ENCODE assay signal across 20 cellular contexts in genomic region chr11:57180141-57180561, GRCh38. TPM values are rescaled to one million over a fixed set of nuclear protein-coding genes. Genes with fewer than 3 reads are reported as not detected.
DNase-seq lines count a peak whose midpoint lies in the region; ATAC-seq and TF ChIP-seq lines count a peak whose summit lies in the region.
"Had no signal": no experiment of that assay in that cellular context is flagged by ENCODE, and none has a peak within 500 bp of the region (broad histone marks: within the 10 kb centered on the region; RNA-seq: fewer than 3 reads in every experiment).

No MANE protein-coding gene starts in this region.

- H3K27ac ChIP-seq in H9 (ENCODE audit: insufficient read length, low read depth, low read length) (no peak overlapping the region), iPS DF 6.9 (ENCODE audit: low read length) (no peak overlapping the region), PC-9 (no peak overlapping the region)

- H4K5ac ChIP-seq in H9 (ENCODE audit: insufficient read length, low read depth, low read length), result no peak overlapping the region

- H3K9me2 ChIP-seq in PC-9 (ENCODE audit: insufficient read depth), result no peaks in the 10 kb centered on the region

- DNase-seq in H9 (peak; percentile 62), NCI-H82 (lab: John Stamatoyannopoulos, UW) (peak; percentile 80), iPS DF 6.9 (ENCODE audit: low read depth, low spot score) (no peak), omental fat pad (ENCODE audit: low spot score) (no peak), PC-9 (no peak), NCI-H1048 (lab: John Stamatoyannopoulos, UW) (no peak), GM10266 (ENCODE audit: extremely low spot score) (no peak)
- DNase-seq: activated CD4-positive, alpha-beta T cell treated with anti-CD3 and anti-CD28 coated beads, Interleukin-2, amount 10 ng/mL, durations not matched to agents 24 days and 14 days; activated T-cell treated with anti-CD3 and anti-CD28 coated beads, Interleukin-2, amount 50 U/mL, for 1 hour; Calu3; effector CD8-positive, alpha-beta T cell; midbrain; NCI-H2081; NK-92 treated with Interleukin-12 subunit alpha and Interleukin-12 subunit beta, amount 100 ng/mL, for 24 hours; SHP77 treated with DMSO at 0.1 percent for 48 hours; small intestine had no signal

- H3K36me3 ChIP-seq in iPS DF 6.9 (ENCODE audit: control insufficient read depth, insufficient read depth, low read length), result no peaks in the 10 kb centered on the region; the same call in 1 of the 2 replicates
- no peaks in the 10 kb centered on the region for H3K36me3 ChIP-seq in PC-9 (ENCODE audit: low read depth)

- no peaks in the 10 kb centered on the region for H3K9me3 ChIP-seq in H9 (ENCODE audit: control insufficient read depth, low read depth, low read length)
- H3K9me3 ChIP-seq in iPS DF 6.9 (ENCODE audit: control insufficient read depth, insufficient read depth, low read length), result no peaks in the 10 kb centered on the region
- no peaks in the 10 kb centered on the region for H3K9me3 ChIP-seq in PC-9 (ENCODE audit: insufficient read depth, low read depth)

- H3K27me3 ChIP-seq in H9 (ENCODE audit: insufficient read depth, low read length), result peaks cover 4% of the 10 kb centered on the region; the same call in 1 of the 2 replicates
- H3K27me3 ChIP-seq in iPS DF 6.9 (ENCODE audit: control insufficient read depth, insufficient read depth, low read length), result peaks cover 3% of the 10 kb centered on the region; the same call in 1 of the 2 replicates
- peaks cover 44% of the 10 kb centered on the region; the same call in 1 of the 2 replicates for H3K27me3 ChIP-seq in PC-9 (ENCODE audit: insufficient read depth, low read depth)

- no peak overlapping the region for H2BK12ac ChIP-seq in H9 (ENCODE audit: insufficient read length, low read depth, low read length)

- H3K4me3 ChIP-seq in iPS DF 6.9 (ENCODE audit: low read length), result peak overlapping the region; percentile 61
- no peak overlapping the region for H3K4me3 ChIP-seq in PC-9

- no peak overlapping the region for H4K8ac ChIP-seq in H9 (replicated peaks; ENCODE audit: insufficient read length, low read depth, low read length)

- no peak overlapping the region for H3K9ac ChIP-seq in H9 (ENCODE audit: extremely low read depth, insufficient read length, low read length)

- H2BK5ac ChIP-seq in H9 (ENCODE audit: insufficient read length, low read length), result no peak overlapping the region

- no peak overlapping the region for H3K4ac ChIP-seq in H9 (ENCODE audit: low read depth, low read length)

- intact Hi-C loops in PC-9 (cut with micrococcal nuclease; ENCODE audit: unreplicated experiment), result no loop called here

- no peak overlapping the region for H2BK15ac ChIP-seq in H9 (ENCODE audit: low read depth, low read length)

- no peaks in the 10 kb centered on the region for H3F3A ChIP-seq in PC-9 (ENCODE audit: insufficient read depth, low read depth)

- no peaks in the 10 kb centered on the region for H4K20me1 ChIP-seq in H9 (ENCODE audit: control insufficient read depth, insufficient read depth, insufficient read length)
- no peaks in the 10 kb centered on the region for H4K20me1 ChIP-seq in PC-9 (ENCODE audit: insufficient read depth)

- H3K18ac ChIP-seq in H9 (ENCODE audit: insufficient read length, low read depth, low read length), result no peak overlapping the region

- H3K4me1 ChIP-seq in H9 (ENCODE audit: insufficient read depth, low read length), result no peaks in the 10 kb centered on the region
- peaks cover 2% of the 10 kb centered on the region; the same call in 1 of the 2 replicates for H3K4me1 ChIP-seq in iPS DF 6.9 (ENCODE audit: control insufficient read depth, insufficient read depth, low read length)
- no peaks in the 10 kb centered on the region for H3K4me1 ChIP-seq in PC-9 (replicated peaks; ENCODE audit: insufficient read depth)

- CTCF ChIA-PET in PC-9 (lab: Charles Lee), result no interaction called here

- no peak overlapping the region for H3K23ac ChIP-seq in H9 (ENCODE audit: insufficient read length, low read depth, low read length)

- H2AK5ac ChIP-seq in H9 (ENCODE audit: insufficient read length, low read length), result no peak overlapping the region

- no peak overlapping the region for H2BK20ac ChIP-seq in H9 (ENCODE audit: low read depth, low read length, poor library complexity, severe bottlenecking)

- H3K27ac Mint-ChIP-seq in H9, result peak overlapping the region in 1 of 3 experiments; percentile 70; a peak in 1 of 7 replicates
- H3K27ac Mint-ChIP-seq: activated CD4-positive, alpha-beta T cell treated with anti-CD3 and anti-CD28 coated beads, Interleukin-2, amount 10 ng/mL, durations not matched to agents 24 days and 14 days; stimulated activated naive CD8-positive, alpha-beta T cell treated with anti-CD3 and anti-CD28 coated beads, Interleukin-15, Interleukin-2, amounts not matched to agents 100 ng/mL and 50 ng/mL, for 24 hours had no signal

- peak overlapping the region; percentile 75 for H2AFZ ChIP-seq in H9 (ENCODE audit: low read length)
- no peak overlapping the region for H2AFZ ChIP-seq in PC-9

- H3K4me2 ChIP-seq in H9 (ENCODE audit: insufficient read depth, insufficient read length, low read length) (peak overlapping the region; percentile 78), PC-9 (no peak overlapping the region)

- no peak overlapping the region for H3K14ac ChIP-seq in H9 (ENCODE audit: insufficient read depth, low read length)

- peak overlapping the region; percentile 82 to 90 for H3K4me3 Mint-ChIP-seq in H9
- H3K4me3 Mint-ChIP-seq: activated CD4-positive, alpha-beta T cell treated with anti-CD3 and anti-CD28 coated beads, Interleukin-2, amount 10 ng/mL, durations not matched to agents 24 days and 14 days; stimulated activated naive CD8-positive, alpha-beta T cell treated with anti-CD3 and anti-CD28 coated beads, Interleukin-15, Interleukin-2, amounts not matched to agents 100 ng/mL and 50 ng/mL, for 24 hours had no signal

- peaks cover 50% of the 10 kb centered on the region for H3K27me3 Mint-ChIP-seq in H9 (ENCODE audit: low read depth)

- BruUV-seq in PC-9 (replicated peaks; lab: Mats Ljungman, UMichigan), result no TSS peak

- TF ChIP-seq CTCF in H9 (conservative IDR thresholded peaks at IDR 0.05) (no peak), omental fat pad (IDR thresholded peaks at IDR 0.05) (no peak), PC-9 (conservative IDR thresholded peaks at IDR 0.05) (no peak), GM10266 (IDR thresholded peaks at IDR 0.05; ENCODE audit: control insufficient read depth, insufficient read depth, low read depth, missing control alignments) (no peak)

- H3K79me1 ChIP-seq in H9 (ENCODE audit: insufficient read depth, low read depth, low read length, poor library complexity, severe bottlenecking), result no peaks in the 10 kb centered on the region

- H3K56ac ChIP-seq in H9 (ENCODE audit: insufficient read length, low read depth, low read length), result no peak overlapping the region

- no peaks in the 10 kb centered on the region; a peak in 2 of 7 replicates for H3K36me3 Mint-ChIP-seq in H9 (ENCODE audit: insufficient read depth in 1 of 3, low read depth in 3 of 3)

- peaks cover 0 to 2% of the 10 kb centered on the region in 2 experiments; a peak in 3 of 5 replicates for H3K9me3 Mint-ChIP-seq in H9
- H3K9me3 Mint-ChIP-seq: activated CD4-positive, alpha-beta T cell treated with anti-CD3 and anti-CD28 coated beads, Interleukin-2, amount 10 ng/mL, durations not matched to agents 24 days and 14 days had no signal

- H2BK120ac ChIP-seq in H9 (ENCODE audit: low read depth, low read length, poor library complexity, severe bottlenecking), result no peak overlapping the region

- peaks cover 21% of the 10 kb centered on the region in 2 experiments for H3K4me1 Mint-ChIP-seq in H9
- H3K4me1 Mint-ChIP-seq: activated CD4-positive, alpha-beta T cell treated with anti-CD3 and anti-CD28 coated beads, Interleukin-2, amount 10 ng/mL, durations not matched to agents 24 days and 14 days had no signal

- POLR2A ChIA-PET in PC-9 (lab: Charles Lee; ENCODE audit: unreplicated experiment), result no interaction called here

- H3T11ph ChIP-seq in H9 (ENCODE audit: low read length), result no peak overlapping the region

- WGBS in H9 (ENCODE audit: extremely low coverage, insufficient read length, low lambda C conversion rate), result no CpG with 5 or more reads among the region's 21 CpGs
- no CpG with 5 or more reads among the region's 21 CpGs for WGBS in iPS DF 6.9 (ENCODE audit: insufficient coverage, insufficient read length)

- peaks cover 13% of the 10 kb centered on the region for H3K23me2 ChIP-seq in H9 (ENCODE audit: insufficient read length, low read depth, low read length, poor library complexity, severe bottlenecking)

- H4K91ac ChIP-seq in H9 (ENCODE audit: insufficient read length, low read depth, low read length), result no peak overlapping the region

- ATAC-seq in omental fat pad (ENCODE audit: low FRiP score) (peak; percentile 20), GM18519 (IDR thresholded peaks at IDR 0.05; ENCODE audit: low FRiP score, unreplicated experiment) (no peak)
- ATAC-seq: HepG2 had no signal

- no peaks in the 10 kb centered on the region for H3K79me2 ChIP-seq in H9 (ENCODE audit: insufficient read depth, low read length)
- no peaks in the 10 kb centered on the region for H3K79me2 ChIP-seq in PC-9 (ENCODE audit: low read depth)

RNA-seq across cellular contexts. Expression of gene LRRC55, which starts 1.6 kb away (rescaled TPM):
- total RNA-seq in H9 (2021) (0.90 and 1.0 TPM in 2 replicates), omental fat pad (not detected), PC-9 (2021) (not detected in 2 replicates)
- total RNA-seq: activated CD4-positive, alpha-beta T cell treated with anti-CD3 and anti-CD28 coated beads, Interleukin-2, amount 10 ng/mL, durations not matched to agents 24 days and 14 days; Calu3; HepG2; osteocyte had no signal

RNA-seq across cellular contexts. Expression of gene APLNR, which starts 56.9 kb away (rescaled TPM):
- total RNA-seq in H9 (2021) (0.37 and 0.39 TPM in 2 replicates), omental fat pad (10 to 100 TPM in 1 of 4 donors, 1 to 10 TPM in 3; 1.3 to 11.2 (median 1.7) TPM), PC-9 (2021) (not detected in 2 replicates)
- total RNA-seq: activated CD4-positive, alpha-beta T cell treated with anti-CD3 and anti-CD28 coated beads, Interleukin-2, amount 10 ng/mL, durations not matched to agents 24 days and 14 days; Calu3; HepG2; osteocyte had no signal

Comparison
In these comparisons a context has a peak if more than half of its experiments do, and no peak if none do; other contexts are left out.
1. DNase-seq: peak in H9 (single experiment) and NCI-H82 (single experiment); none in iPS DF 6.9 (single experiment), omental fat pad (single experiment), PC-9 (0 of 2), NCI-H1048 (single experiment) and GM10266 (single experiment).